ENCODE assay signal across 14 cellular contexts in the genomic region with DNA sequence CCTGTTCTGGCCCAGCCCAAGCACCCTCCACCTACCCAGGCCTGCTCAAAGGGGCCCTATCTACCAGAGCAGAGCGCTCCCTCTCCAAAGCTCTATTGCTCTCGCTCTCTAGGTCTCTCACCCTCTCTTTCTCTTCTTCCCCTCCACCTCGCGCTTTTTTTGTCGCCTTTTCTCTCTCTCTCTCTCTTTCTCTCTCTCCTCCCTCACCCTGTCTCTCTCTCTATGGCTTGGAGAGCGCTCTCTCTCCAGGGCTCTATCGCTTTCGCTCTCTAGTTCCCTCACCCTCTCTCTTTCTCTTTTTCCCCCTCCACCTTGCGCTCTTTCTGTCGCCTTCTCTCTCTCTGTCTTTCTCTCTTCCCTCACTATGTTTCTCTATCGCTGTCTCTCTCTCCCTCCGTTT. TPM values are rescaled to one million over a fixed set of nuclear protein-coding genes. Genes with fewer than 3 reads are reported as not detected.
A peak's percentile ranks its signal among the peaks of the same experiment; 100 is the strongest.
DNase-seq lines count a peak whose midpoint lies in the region; ATAC-seq, FAIRE-seq and TF ChIP-seq lines count a peak whose summit lies in the region.
"Had no signal": no experiment of that assay in that cellular context is flagged by ENCODE, and none has a peak within 500 bp of the region (broad histone marks: within the 10 kb centered on the region; RNA-seq: fewer than 3 reads in every experiment).

No MANE protein-coding gene starts in this region.

- CTCF ChIA-PET in HepG2 (lab: Yijun Ruan, JAX; ENCODE audit: low intra/inter-chr PET ratio, low total read pairs), result no interaction called here
- CTCF ChIA-PET in naive thymus-derived CD4-positive, alpha-beta T cell (lab: Charles Lee), result no interaction called here

- no peaks in the 10 kb centered on the region for H4K20me1 ChIP-seq in HepG2 (ENCODE audit: insufficient read depth, low read length)

- H3K4me3 ChIP-seq in HepG2 (replicated peaks in 1 of 3; ENCODE audit: insufficient read depth in 1 of 3, low read depth in 2 of 3, low read length in 3 of 3) (no peak overlapping the region), right lobe of liver (no peak overlapping the region)
- H3K4me3 ChIP-seq in naive thymus-derived CD4-positive, alpha-beta T cell (ENCODE audit: low read length), result no peak overlapping the region

- POLR2A ChIA-PET in HepG2 (lab: Yijun Ruan, JAX), result no interaction called here
- POLR2A ChIA-PET in naive thymus-derived CD4-positive, alpha-beta T cell (lab: Charles Lee), result no interaction called here

- peaks cover 20% of the 10 kb centered on the region for H3K36me3 Mint-ChIP-seq in activated naive CD8-positive, alpha-beta T cell treated with anti-CD3 and anti-CD28 coated beads for 36 hours
- peaks cover 0 to 19% (median 0%) of the 10 kb centered on the region in 5 donors for H3K36me3 Mint-ChIP-seq in naive thymus-derived CD4-positive, alpha-beta T cell
- H3K36me3 Mint-ChIP-seq in endothelial cell (ENCODE audit: low read depth, unreplicated experiment), result peaks cover 35% of the 10 kb centered on the region

- H3K9me3 ChIP-seq in HepG2 (ENCODE audit: low read length) (no peaks in the 10 kb centered on the region; the same call in 1 of the 2 replicates), right lobe of liver (peaks cover 0 to 3% (median 0%) of the 10 kb centered on the region in 4 donors)
- no peaks in the 10 kb centered on the region for H3K9me3 ChIP-seq in naive thymus-derived CD4-positive, alpha-beta T cell (ENCODE audit: control insufficient read depth in 2 of 3, low read length in 3 of 3)

- H3K36me3 ChIP-seq in HepG2 (replicated peaks in 1 of 2; ENCODE audit: control insufficient read depth in 1 of 2, insufficient read depth in 2 of 2, low read length in 2 of 2), result no peaks in the 10 kb centered on the region
- no peaks in the 10 kb centered on the region for H3K36me3 ChIP-seq in right lobe of liver
- peaks cover 0 to 4% (median 0%) of the 10 kb centered on the region in 3 experiments for H3K36me3 ChIP-seq in naive thymus-derived CD4-positive, alpha-beta T cell (ENCODE audit: control insufficient read depth in 2 of 3, insufficient read depth in 3 of 3, low read length in 3 of 3)

- peaks cover 15% of the 10 kb centered on the region for H3K4me1 Mint-ChIP-seq in activated naive CD8-positive, alpha-beta T cell treated with anti-CD3 and anti-CD28 coated beads for 36 hours
- peaks cover 8 to 31% (median 27%) of the 10 kb centered on the region in 7 donors for H3K4me1 Mint-ChIP-seq in naive thymus-derived CD4-positive, alpha-beta T cell
- peaks cover 30% of the 10 kb centered on the region for H3K4me1 Mint-ChIP-seq in stimulated activated naive CD8-positive, alpha-beta T cell treated with anti-CD3 and anti-CD28 coated beads, Interleukin-15, amount 100 ng/mL, for 72 hours
- peaks cover 12% of the 10 kb centered on the region for H3K4me1 Mint-ChIP-seq in endothelial cell (ENCODE audit: unreplicated experiment)

- no peak overlapping the region for H3K27ac Mint-ChIP-seq in activated naive CD8-positive, alpha-beta T cell treated with anti-CD3 and anti-CD28 coated beads for 36 hours
- no peak overlapping the region for H3K27ac Mint-ChIP-seq in naive thymus-derived CD4-positive, alpha-beta T cell
- H3K27ac Mint-ChIP-seq in stimulated activated naive CD8-positive, alpha-beta T cell treated with anti-CD3 and anti-CD28 coated beads, Interleukin-15, amount 100 ng/mL, for 72 hours, result no peak overlapping the region
- H3K27ac Mint-ChIP-seq in endothelial cell (ENCODE audit: unreplicated experiment), result no peak overlapping the region

- no peak overlapping the region for H2AFZ ChIP-seq in HepG2 (ENCODE audit: low read length)

- DNase-seq in HepG2 (ENCODE audit: low spot score) (no peak), right lobe of liver (no peak), NCI-H748 (lab: John Stamatoyannopoulos, UW; ENCODE audit: unreplicated experiment) (no peak), GM10266 (ENCODE audit: extremely low spot score) (no peak), endothelial cell (ENCODE audit: low spot score) (no peak)
- no peak for DNase-seq in activated naive CD8-positive, alpha-beta T cell treated with anti-CD3 and anti-CD28 coated beads for 36 hours
- DNase-seq in naive thymus-derived CD4-positive, alpha-beta T cell, result no peak
- DNase-seq in stimulated activated naive CD8-positive, alpha-beta T cell treated with anti-CD3 and anti-CD28 coated beads, Interleukin-15, amount 100 ng/mL, for 72 hours, result no peak
- DNase-seq: DMS153, EL, NCI-H1930, NCI-H510A, SIG-M5 had no signal

- peaks cover 10% of the 10 kb centered on the region for H3K9me3 Mint-ChIP-seq in activated naive CD8-positive, alpha-beta T cell treated with anti-CD3 and anti-CD28 coated beads for 36 hours
- peaks cover 0 to 19% (median 4%) of the 10 kb centered on the region in 11 donors for H3K9me3 Mint-ChIP-seq in naive thymus-derived CD4-positive, alpha-beta T cell
- peaks cover 8 to 10% of the 10 kb centered on the region in 2 donors for H3K9me3 Mint-ChIP-seq in stimulated activated naive CD8-positive, alpha-beta T cell treated with anti-CD3 and anti-CD28 coated beads, Interleukin-15, amount 100 ng/mL, for 72 hours
- H3K9me3 Mint-ChIP-seq in endothelial cell (ENCODE audit: unreplicated experiment), result peaks cover 8% of the 10 kb centered on the region

- peaks cover 7% of the 10 kb centered on the region for H3K79me2 ChIP-seq in HepG2 (ENCODE audit: insufficient read depth, low read length)

- H3K9ac ChIP-seq in HepG2 (ENCODE audit: insufficient read depth, low read depth, low read length), result no peak overlapping the region

- no peak for FAIRE-seq in HepG2 (lab: Jason Lieb, UNC)
- FAIRE-seq: RCC 7860 had no signal

- in situ Hi-C loops in HepG2 (cut with HindIII; ENCODE audit: extremely low pct_ligation_motif_present, low pct_unique_long_range_greater_than_20kb), result no loop called here

- TF ChIP-seq EP300 in HepG2 (IDR thresholded peaks at IDR 0.05; ENCODE audit: low read depth in 2 of 2, low read length in 2 of 2), result no peak
- TF ChIP-seq EP300 in HepG2 (CRISPR knock-in tag; IDR thresholded peaks at IDR 0.05; ENCODE audit: borderline replicate concordance), result no peak

- H3K27me3 Mint-ChIP-seq in activated naive CD8-positive, alpha-beta T cell treated with anti-CD3 and anti-CD28 coated beads for 36 hours, result peaks cover 41% of the 10 kb centered on the region
- peaks cover 27 to 44% (median 34%) of the 10 kb centered on the region in 5 donors for H3K27me3 Mint-ChIP-seq in naive thymus-derived CD4-positive, alpha-beta T cell
- H3K27me3 Mint-ChIP-seq in stimulated activated naive CD8-positive, alpha-beta T cell treated with anti-CD3 and anti-CD28 coated beads, Interleukin-15, amount 100 ng/mL, for 72 hours, result peaks cover 45% of the 10 kb centered on the region
- H3K27me3 Mint-ChIP-seq in endothelial cell (ENCODE audit: unreplicated experiment), result peaks cover 19% of the 10 kb centered on the region

- no peak overlapping the region for H3K4me2 ChIP-seq in HepG2 (ENCODE audit: low read depth, low read length)

- TF ChIP-seq RAD21 in HepG2 (CRISPR knock-in tag; IDR thresholded peaks at IDR 0.05), result no peak

- intact Hi-C loops in HepG2 (cut with micrococcal nuclease; ENCODE audit: unreplicated experiment), result no loop called here
- intact Hi-C loops in right lobe of liver (cut with DNase I), result loop anchor here in 1 of 2 donors (5.0 kb wide), 1 partner anchor 177 kb away; a partner anchor contains a TSS
- intact Hi-C loops in naive thymus-derived CD4-positive, alpha-beta T cell (cut with micrococcal nuclease), result loop anchor here in 1 of 2 donors (5.0 to 10.0 kb wide), 2 partner anchors 167 to 205 kb away; no protein-coding TSS in a partner anchor

- ATAC-seq in HepG2 (no peak), right lobe of liver (no peak)
- no peak for ATAC-seq in naive thymus-derived CD4-positive, alpha-beta T cell
- no peak for ATAC-seq in stimulated activated naive CD8-positive, alpha-beta T cell treated with anti-CD3 and anti-CD28 coated beads, Interleukin-15, amount 100 ng/mL, for 72 hours

- H3K4me1 ChIP-seq in HepG2 (ENCODE audit: insufficient read depth, low read length) (peaks cover 12% of the 10 kb centered on the region), right lobe of liver (no peaks in the 10 kb centered on the region)
- H3K4me1 ChIP-seq in naive thymus-derived CD4-positive, alpha-beta T cell (ENCODE audit: control insufficient read depth in 2 of 2, insufficient read depth in 2 of 2, low read length in 2 of 2), result peaks cover 4 to 5% of the 10 kb centered on the region in 2 donors

- peak overlapping the region; percentile 18 for H3K4me3 Mint-ChIP-seq in activated naive CD8-positive, alpha-beta T cell treated with anti-CD3 and anti-CD28 coated beads for 36 hours
- H3K4me3 Mint-ChIP-seq in naive thymus-derived CD4-positive, alpha-beta T cell, result peak overlapping the region in 9 of 10 donors; percentile 0 to 80 (median 27)
- peak overlapping the region; percentile 4 to 28 for H3K4me3 Mint-ChIP-seq in stimulated activated naive CD8-positive, alpha-beta T cell treated with anti-CD3 and anti-CD28 coated beads, Interleukin-15, amount 100 ng/mL, for 72 hours
- H3K4me3 Mint-ChIP-seq in endothelial cell (ENCODE audit: unreplicated experiment), result no peak overlapping the region

- TF ChIP-seq POLR2A in HepG2 (IDR thresholded peaks at IDR 0.05; ENCODE audit: insufficient read depth in 1 of 2, low read depth in 2 of 2, low read length in 2 of 2) (no peak), right lobe of liver (IDR thresholded peaks at IDR 0.05) (no peak)

- no peak overlapping the region for H3K27ac ChIP-seq in HepG2 (ENCODE audit: extremely low read length, insufficient read depth, low read length)
- H3K27ac ChIP-seq in right lobe of liver, result no peak overlapping the region
- no peak overlapping the region for H3K27ac ChIP-seq in naive thymus-derived CD4-positive, alpha-beta T cell (ENCODE audit: low read depth, low read length)

- 84% methylated on average over 12 of the region's 12 CpGs for WGBS in HepG2 (ENCODE audit: low lambda C conversion rate)
- 56% methylated on average over 9 of the region's 12 CpGs for WGBS in right lobe of liver (ENCODE audit: insufficient coverage, low coverage, low lambda C conversion rate, missing lambda C conversion rate)

- no peak for TF ChIP-seq CTCF in HepG2 (CRISPR knock-in tag; IDR thresholded peaks at IDR 0.05)
- TF ChIP-seq CTCF in right lobe of liver (IDR thresholded peaks at IDR 0.05), result no peak
- no peak for TF ChIP-seq CTCF in GM10266 (IDR thresholded peaks at IDR 0.05; ENCODE audit: control insufficient read depth, insufficient read depth, low read depth, missing control alignments)
- TF ChIP-seq CTCF in endothelial cell (IDR thresholded peaks at IDR 0.05; ENCODE audit: unreplicated experiment), result no peak

- no TSS peak for BruUV-seq in HepG2 (replicated peaks; lab: Mats Ljungman, UMichigan)

- H3K27me3 ChIP-seq in HepG2 (ENCODE audit: control insufficient read depth in 1 of 2, insufficient read depth in 2 of 2, low read length in 2 of 2) (peaks cover 0 to 4% of the 10 kb centered on the region in 2 experiments; a peak in 1 of 5 replicates), right lobe of liver (no peaks in the 10 kb centered on the region)
- H3K27me3 ChIP-seq in naive thymus-derived CD4-positive, alpha-beta T cell (ENCODE audit: control insufficient read depth in 2 of 2, insufficient read depth in 2 of 2, low read length in 2 of 2), result no peaks in the 10 kb centered on the region

RNA-seq across cellular contexts. Expression of a gene that starts 3.4 kb away (rescaled TPM):
- 7.6 and 9.9 TPM in 2 replicates for total RNA-seq in HepG2 (2016; rRNA removed; fragmentation: Illumina TruSeq; extraction: Trizol)
- 0.40 and 0.53 TPM in 2 replicates for total RNA-seq in HepG2 (2016; cell fraction: cytosol; rRNA removed; fragmentation: Illumina TruSeq; extraction: Trizol; ENCODE audit: low read depth)
- total RNA-seq in HepG2 (2016; cell fraction: insoluble cytoplasmic fraction; rRNA removed; fragmentation: Illumina TruSeq; extraction: Trizol), result 7.4 and 9.3 TPM in 2 replicates
- total RNA-seq in HepG2 (2016; cell fraction: membrane; rRNA removed; fragmentation: Illumina TruSeq; extraction: Trizol), result 1.8 and 2.4 TPM in 2 replicates
- 15.2 and 18.3 TPM in 2 replicates for total RNA-seq in HepG2 (2016; cell fraction: nucleus; rRNA removed; fragmentation: Illumina TruSeq; extraction: Trizol)
- polyA plus RNA-seq in HepG2 (2011; rRNA removed), result 1.6 and 2.0 TPM in 2 replicates
- 0.75 and 0.87 TPM in 2 replicates for polyA plus RNA-seq in HepG2 (2011; cell fraction: cytosol; rRNA removed)
- polyA plus RNA-seq in HepG2 (2011; cell fraction: nucleus; rRNA removed), result 1.7 and 1.9 TPM in 2 replicates
- 1.9 and 2.2 TPM in 2 replicates for polyA plus RNA-seq in HepG2 (2012)
- 0.10 and 0.26 TPM in 2 replicates for polyA plus RNA-seq in HepG2 (2016; cell fraction: cytosol; fragmentation: Illumina TruSeq; extraction: Trizol; ENCODE audit: low read depth)
- polyA plus RNA-seq in HepG2 (2016; cell fraction: insoluble cytoplasmic fraction; fragmentation: Illumina TruSeq; extraction: Trizol; ENCODE audit: low read depth), result 4.4 and 4.6 TPM in 2 replicates
- 0.60 and 0.65 TPM in 2 replicates for polyA plus RNA-seq in HepG2 (2016; cell fraction: membrane; fragmentation: Illumina TruSeq; extraction: Trizol; ENCODE audit: low read depth)
- 5.9 and 6.2 TPM in 2 replicates for polyA plus RNA-seq in HepG2 (2016; cell fraction: nucleus; fragmentation: Illumina TruSeq; extraction: Trizol; ENCODE audit: insufficient read depth, low read depth)
- 11.3 and 20.7 TPM in 2 replicates for polyA minus RNA-seq in HepG2 (2011; rRNA and poly(A)+ RNA removed; ENCODE audit: low replicate concordance)
- polyA minus RNA-seq in HepG2 (2011; cell fraction: cytosol; rRNA and poly(A)+ RNA removed), result 3.2 and 5.0 TPM in 2 replicates
- 31.5 and 33.5 TPM in 2 replicates for polyA minus RNA-seq in HepG2 (2011; cell fraction: nucleus; rRNA and poly(A)+ RNA removed)
- 1 to 10 TPM; 2.4 to 4.8 (median 3.0) TPM for total RNA-seq in right lobe of liver
- total RNA-seq in activated naive CD8-positive, alpha-beta T cell treated with anti-CD3 and anti-CD28 coated beads for 36 hours, result 1 to 10 TPM; 5.5 to 5.6 TPM
- 1 to 10 TPM; 3.2 to 8.3 (median 7.4) TPM for total RNA-seq in naive thymus-derived CD4-positive, alpha-beta T cell
- polyA plus RNA-seq in naive thymus-derived CD4-positive, alpha-beta T cell, result 1 to 10 TPM; 5.0 to 7.1 TPM
- total RNA-seq in endothelial cell (ENCODE audit: unreplicated experiment), result 19.5 TPM
